In genomic region chr17:75969044-75969443, GRCh38 we compare ENCODE assay signal across 2 cellular contexts. TPM values are rescaled to one million over a fixed set of nuclear protein-coding genes. Genes with fewer than 3 reads are reported as not detected.
"Had no signal": no experiment of that assay in that cellular context is flagged by ENCODE, and none has a peak within 500 bp of the region (broad histone marks: within the 10 kb centered on the region; RNA-seq: fewer than 3 reads in every experiment).

No MANE protein-coding gene starts in this region.

RNA-seq across cellular contexts. Expression of gene EVPL, which starts 58.1 kb away (rescaled TPM):
- total RNA-seq: M059J, SJSA1 had no signal
